ENCODE assay signal across 1 cellular context in the genomic region with DNA sequence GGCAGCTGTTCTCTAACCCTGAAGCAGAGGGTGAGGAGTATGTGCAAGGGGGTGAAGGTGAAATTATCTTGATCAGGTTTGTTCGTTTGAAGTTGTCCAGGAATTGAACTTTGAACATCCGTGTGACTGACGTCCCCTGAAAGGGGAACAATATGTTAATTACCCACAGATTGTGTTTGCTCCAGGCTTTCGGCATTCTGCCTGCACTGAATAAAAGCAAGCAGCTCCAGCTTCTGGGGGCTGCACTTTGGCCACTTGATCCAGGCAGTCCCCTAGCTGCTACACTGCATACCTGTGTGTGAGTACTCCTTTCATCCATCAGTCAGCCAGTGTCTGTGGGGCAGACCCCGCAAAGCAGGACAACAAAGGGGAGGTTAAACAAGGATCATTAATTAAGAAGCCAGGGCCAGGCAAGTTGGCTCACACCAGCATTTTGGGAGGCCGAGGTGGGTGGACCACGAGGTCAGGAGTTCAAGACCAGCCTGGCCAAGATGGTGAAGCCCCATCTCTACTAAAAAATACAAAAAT.
TF ChIP-seq lines count a peak whose summit lies in the region.

No MANE protein-coding gene starts in this region.

TF ChIP-seq in HepG2, 621 proteins besides CTCF, POLR2A, EP300 and RAD21 (continued from another document and continues in another):
- TF ChIP-seq ZBTB1 (CRISPR knock-in tag; IDR thresholded peaks at IDR 0.05; ENCODE audit: borderline replicate concordance) (no peak), ATF1 (CRISPR knock-in tag; IDR thresholded peaks at IDR 0.05) (peak; percentile 37; the same call in 1 of the 2 replicates), NCOA2 (CRISPR knock-in tag; IDR thresholded peaks at IDR 0.05) (0 out of 2 replicates have a peak, but pooled peaks have one; percentile 33), SAFB2 (CRISPR knock-in tag; IDR thresholded peaks at IDR 0.05; ENCODE audit: borderline replicate concordance, low read depth) (0 out of 2 replicates have a peak, but pooled peaks have one; percentile 32), MTA1 (CRISPR knock-in tag; IDR thresholded peaks at IDR 0.05; ENCODE audit: borderline replicate concordance) (peak; percentile 64; the same call in 1 of the 2 replicates), HDAC1 (CRISPR knock-in tag; IDR thresholded peaks at IDR 0.05) (peak; percentile 74), HOXA3 (CRISPR knock-in tag; IDR thresholded peaks at IDR 0.05) (peak; percentile 31; the same call in 1 of the 2 replicates), PPARG (CRISPR knock-in tag; conservative IDR thresholded peaks at IDR 0.05) (0 out of 2 replicates have a peak, but pooled peaks have one; percentile 32), RARA (CRISPR knock-in tag; IDR thresholded peaks at IDR 0.05) (peak; percentile 40; the same call in 1 of the 2 replicates), NFE2 (CRISPR knock-in tag; IDR thresholded peaks at IDR 0.05) (no peak), ZNF816 (CRISPR knock-in tag; IDR thresholded peaks at IDR 0.05; ENCODE audit: borderline replicate concordance) (0 out of 2 replicates have a peak, but pooled peaks have one; percentile 55), GFI1 (CRISPR knock-in tag; IDR thresholded peaks at IDR 0.05; ENCODE audit: borderline replicate concordance) (peak; percentile 26; the same call in 1 of the 2 replicates), ZNF264 (CRISPR knock-in tag; IDR thresholded peaks at IDR 0.05) (peak; percentile 70; the same call in 1 of the 2 replicates), MXD4 (CRISPR knock-in tag; IDR thresholded peaks at IDR 0.05) (0 out of 2 replicates have a peak, but pooled peaks have one; percentile 30), ZNF331 (CRISPR knock-in tag; IDR thresholded peaks at IDR 0.05) (peak; percentile 76), ZNF501 (CRISPR knock-in tag; IDR thresholded peaks at IDR 0.05) (peak; percentile 61; the same call in 1 of the 2 replicates), HOXA5 (CRISPR knock-in tag; IDR thresholded peaks at IDR 0.05) (no peak), ELF3 (CRISPR knock-in tag; IDR thresholded peaks at IDR 0.05) (peak; percentile 45; the same call in 1 of the 2 replicates), XBP1 (CRISPR knock-in tag; IDR thresholded peaks at IDR 0.05) (no peak)
- TF ChIP-seq, protein P1, sequence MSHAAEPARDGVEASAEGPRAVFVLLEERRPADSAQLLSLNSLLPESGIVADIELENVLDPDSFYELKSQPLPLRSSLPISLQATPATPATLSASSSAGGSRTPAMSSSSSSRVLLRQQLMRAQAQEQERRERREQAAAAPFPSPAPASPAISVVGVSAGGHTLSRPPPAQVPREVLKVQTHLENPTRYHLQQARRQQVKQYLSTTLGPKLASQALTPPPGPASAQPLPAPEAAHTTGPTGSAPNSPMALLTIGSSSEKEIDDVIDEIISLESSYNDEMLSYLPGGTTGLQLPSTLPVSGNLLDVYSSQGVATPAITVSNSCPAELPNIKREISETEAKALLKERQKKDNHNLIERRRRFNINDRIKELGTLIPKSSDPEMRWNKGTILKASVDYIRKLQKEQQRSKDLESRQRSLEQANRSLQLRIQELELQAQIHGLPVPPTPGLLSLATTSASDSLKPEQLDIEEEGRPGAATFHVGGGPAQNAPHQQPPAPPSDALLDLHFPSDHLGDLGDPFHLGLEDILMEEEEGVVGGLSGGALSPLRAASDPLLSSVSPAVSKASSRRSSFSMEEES (CRISPR knock-in tag; IDR thresholded peaks at IDR 0.05): peak; percentile 38; the same call in 1 of the 2 replicates
- TF ChIP-seq, protein P2, sequence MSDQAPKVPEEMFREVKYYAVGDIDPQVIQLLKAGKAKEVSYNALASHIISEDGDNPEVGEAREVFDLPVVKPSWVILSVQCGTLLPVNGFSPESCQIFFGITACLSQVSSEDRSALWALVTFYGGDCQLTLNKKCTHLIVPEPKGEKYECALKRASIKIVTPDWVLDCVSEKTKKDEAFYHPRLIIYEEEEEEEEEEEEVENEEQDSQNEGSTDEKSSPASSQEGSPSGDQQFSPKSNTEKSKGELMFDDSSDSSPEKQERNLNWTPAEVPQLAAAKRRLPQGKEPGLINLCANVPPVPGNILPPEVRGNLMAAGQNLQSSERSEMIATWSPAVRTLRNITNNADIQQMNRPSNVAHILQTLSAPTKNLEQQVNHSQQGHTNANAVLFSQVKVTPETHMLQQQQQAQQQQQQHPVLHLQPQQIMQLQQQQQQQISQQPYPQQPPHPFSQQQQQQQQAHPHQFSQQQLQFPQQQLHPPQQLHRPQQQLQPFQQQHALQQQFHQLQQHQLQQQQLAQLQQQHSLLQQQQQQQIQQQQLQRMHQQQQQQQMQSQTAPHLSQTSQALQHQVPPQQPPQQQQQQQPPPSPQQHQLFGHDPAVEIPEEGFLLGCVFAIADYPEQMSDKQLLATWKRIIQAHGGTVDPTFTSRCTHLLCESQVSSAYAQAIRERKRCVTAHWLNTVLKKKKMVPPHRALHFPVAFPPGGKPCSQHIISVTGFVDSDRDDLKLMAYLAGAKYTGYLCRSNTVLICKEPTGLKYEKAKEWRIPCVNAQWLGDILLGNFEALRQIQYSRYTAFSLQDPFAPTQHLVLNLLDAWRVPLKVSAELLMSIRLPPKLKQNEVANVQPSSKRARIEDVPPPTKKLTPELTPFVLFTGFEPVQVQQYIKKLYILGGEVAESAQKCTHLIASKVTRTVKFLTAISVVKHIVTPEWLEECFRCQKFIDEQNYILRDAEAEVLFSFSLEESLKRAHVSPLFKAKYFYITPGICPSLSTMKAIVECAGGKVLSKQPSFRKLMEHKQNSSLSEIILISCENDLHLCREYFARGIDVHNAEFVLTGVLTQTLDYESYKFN (CRISPR knock-in tag; conservative IDR thresholded peaks at IDR 0.05): peak; percentile 84
- TF ChIP-seq, protein P3, sequence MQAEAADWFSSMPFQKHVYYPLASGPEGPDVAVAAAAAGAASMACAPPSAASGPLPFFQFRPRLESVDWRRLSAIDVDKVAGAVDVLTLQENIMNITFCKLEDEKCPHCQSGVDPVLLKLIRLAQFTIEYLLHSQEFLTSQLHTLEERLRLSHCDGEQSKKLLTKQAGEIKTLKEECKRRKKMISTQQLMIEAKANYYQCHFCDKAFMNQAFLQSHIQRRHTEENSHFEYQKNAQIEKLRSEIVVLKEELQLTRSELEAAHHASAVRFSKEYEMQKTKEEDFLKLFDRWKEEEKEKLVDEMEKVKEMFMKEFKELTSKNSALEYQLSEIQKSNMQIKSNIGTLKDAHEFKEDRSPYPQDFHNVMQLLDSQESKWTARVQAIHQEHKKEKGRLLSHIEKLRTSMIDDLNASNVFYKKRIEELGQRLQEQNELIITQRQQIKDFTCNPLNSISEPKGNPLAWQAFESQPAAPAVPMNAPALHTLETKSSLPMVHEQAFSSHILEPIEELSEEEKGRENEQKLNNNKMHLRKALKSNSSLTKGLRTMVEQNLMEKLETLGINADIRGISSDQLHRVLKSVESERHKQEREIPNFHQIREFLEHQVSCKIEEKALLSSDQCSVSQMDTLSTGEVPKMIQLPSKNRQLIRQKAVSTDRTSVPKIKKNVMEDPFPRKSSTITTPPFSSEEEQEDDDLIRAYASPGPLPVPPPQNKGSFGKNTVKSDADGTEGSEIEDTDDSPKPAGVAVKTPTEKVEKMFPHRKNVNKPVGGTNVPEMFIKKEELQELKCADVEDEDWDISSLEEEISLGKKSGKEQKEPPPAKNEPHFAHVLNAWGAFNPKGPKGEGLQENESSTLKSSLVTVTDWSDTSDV (CRISPR knock-in tag; IDR thresholded peaks at IDR 0.05): no peak
- TF ChIP-seq, protein P4, sequence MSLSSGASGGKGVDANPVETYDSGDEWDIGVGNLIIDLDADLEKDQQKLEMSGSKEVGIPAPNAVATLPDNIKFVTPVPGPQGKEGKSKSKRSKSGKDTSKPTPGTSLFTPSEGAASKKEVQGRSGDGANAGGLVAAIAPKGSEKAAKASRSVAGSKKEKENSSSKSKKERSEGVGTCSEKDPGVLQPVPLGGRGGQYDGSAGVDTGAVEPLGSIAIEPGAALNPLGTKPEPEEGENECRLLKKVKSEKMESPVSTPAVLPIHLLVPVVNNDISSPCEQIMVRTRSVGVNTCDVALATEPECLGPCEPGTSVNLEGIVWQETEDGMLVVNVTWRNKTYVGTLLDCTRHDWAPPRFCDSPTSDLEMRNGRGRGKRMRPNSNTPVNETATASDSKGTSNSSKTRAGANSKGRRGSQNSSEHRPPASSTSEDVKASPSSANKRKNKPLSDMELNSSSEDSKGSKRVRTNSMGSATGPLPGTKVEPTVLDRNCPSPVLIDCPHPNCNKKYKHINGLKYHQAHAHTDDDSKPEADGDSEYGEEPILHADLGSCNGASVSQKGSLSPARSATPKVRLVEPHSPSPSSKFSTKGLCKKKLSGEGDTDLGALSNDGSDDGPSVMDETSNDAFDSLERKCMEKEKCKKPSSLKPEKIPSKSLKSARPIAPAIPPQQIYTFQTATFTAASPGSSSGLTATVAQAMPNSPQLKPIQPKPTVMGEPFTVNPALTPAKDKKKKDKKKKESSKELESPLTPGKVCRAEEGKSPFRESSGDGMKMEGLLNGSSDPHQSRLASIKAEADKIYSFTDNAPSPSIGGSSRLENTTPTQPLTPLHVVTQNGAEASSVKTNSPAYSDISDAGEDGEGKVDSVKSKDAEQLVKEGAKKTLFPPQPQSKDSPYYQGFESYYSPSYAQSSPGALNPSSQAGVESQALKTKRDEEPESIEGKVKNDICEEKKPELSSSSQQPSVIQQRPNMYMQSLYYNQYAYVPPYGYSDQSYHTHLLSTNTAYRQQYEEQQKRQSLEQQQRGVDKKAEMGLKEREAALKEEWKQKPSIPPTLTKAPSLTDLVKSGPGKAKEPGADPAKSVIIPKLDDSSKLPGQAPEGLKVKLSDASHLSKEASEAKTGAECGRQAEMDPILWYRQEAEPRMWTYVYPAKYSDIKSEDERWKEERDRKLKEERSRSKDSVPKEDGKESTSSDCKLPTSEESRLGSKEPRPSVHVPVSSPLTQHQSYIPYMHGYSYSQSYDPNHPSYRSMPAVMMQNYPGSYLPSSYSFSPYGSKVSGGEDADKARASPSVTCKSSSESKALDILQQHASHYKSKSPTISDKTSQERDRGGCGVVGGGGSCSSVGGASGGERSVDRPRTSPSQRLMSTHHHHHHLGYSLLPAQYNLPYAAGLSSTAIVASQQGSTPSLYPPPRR (CRISPR knock-in tag; IDR thresholded peaks at IDR 0.05; ENCODE audit: borderline replicate concordance): peak; percentile 43; the same call in 1 of the 2 replicates
- TF ChIP-seq, protein P5, sequence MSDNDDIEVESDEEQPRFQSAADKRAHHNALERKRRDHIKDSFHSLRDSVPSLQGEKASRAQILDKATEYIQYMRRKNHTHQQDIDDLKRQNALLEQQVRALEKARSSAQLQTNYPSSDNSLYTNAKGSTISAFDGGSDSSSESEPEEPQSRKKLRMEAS (IDR thresholded peaks at IDR 0.05): 0 out of 2 replicates have a peak, but pooled peaks have one; percentile 26
- TF ChIP-seq, protein P6, sequence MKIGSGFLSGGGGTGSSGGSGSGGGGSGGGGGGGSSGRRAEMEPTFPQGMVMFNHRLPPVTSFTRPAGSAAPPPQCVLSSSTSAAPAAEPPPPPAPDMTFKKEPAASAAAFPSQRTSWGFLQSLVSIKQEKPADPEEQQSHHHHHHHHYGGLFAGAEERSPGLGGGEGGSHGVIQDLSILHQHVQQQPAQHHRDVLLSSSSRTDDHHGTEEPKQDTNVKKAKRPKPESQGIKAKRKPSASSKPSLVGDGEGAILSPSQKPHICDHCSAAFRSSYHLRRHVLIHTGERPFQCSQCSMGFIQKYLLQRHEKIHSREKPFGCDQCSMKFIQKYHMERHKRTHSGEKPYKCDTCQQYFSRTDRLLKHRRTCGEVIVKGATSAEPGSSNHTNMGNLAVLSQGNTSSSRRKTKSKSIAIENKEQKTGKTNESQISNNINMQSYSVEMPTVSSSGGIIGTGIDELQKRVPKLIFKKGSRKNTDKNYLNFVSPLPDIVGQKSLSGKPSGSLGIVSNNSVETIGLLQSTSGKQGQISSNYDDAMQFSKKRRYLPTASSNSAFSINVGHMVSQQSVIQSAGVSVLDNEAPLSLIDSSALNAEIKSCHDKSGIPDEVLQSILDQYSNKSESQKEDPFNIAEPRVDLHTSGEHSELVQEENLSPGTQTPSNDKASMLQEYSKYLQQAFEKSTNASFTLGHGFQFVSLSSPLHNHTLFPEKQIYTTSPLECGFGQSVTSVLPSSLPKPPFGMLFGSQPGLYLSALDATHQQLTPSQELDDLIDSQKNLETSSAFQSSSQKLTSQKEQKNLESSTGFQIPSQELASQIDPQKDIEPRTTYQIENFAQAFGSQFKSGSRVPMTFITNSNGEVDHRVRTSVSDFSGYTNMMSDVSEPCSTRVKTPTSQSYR (CRISPR knock-in tag; IDR thresholded peaks at IDR 0.05; ENCODE audit: borderline replicate concordance): peak; percentile 10; the same call in 1 of the 2 replicates
- TF ChIP-seq, protein P7, sequence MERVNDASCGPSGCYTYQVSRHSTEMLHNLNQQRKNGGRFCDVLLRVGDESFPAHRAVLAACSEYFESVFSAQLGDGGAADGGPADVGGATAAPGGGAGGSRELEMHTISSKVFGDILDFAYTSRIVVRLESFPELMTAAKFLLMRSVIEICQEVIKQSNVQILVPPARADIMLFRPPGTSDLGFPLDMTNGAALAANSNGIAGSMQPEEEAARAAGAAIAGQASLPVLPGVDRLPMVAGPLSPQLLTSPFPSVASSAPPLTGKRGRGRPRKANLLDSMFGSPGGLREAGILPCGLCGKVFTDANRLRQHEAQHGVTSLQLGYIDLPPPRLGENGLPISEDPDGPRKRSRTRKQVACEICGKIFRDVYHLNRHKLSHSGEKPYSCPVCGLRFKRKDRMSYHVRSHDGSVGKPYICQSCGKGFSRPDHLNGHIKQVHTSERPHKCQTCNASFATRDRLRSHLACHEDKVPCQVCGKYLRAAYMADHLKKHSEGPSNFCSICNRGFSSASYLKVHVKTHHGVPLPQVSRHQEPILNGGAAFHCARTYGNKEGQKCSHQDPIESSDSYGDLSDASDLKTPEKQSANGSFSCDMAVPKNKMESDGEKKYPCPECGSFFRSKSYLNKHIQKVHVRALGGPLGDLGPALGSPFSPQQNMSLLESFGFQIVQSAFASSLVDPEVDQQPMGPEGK (CRISPR knock-in tag; IDR thresholded peaks at IDR 0.05): peak; percentile 42; the same call in 1 of the 2 replicates
- TF ChIP-seq, protein P8, sequence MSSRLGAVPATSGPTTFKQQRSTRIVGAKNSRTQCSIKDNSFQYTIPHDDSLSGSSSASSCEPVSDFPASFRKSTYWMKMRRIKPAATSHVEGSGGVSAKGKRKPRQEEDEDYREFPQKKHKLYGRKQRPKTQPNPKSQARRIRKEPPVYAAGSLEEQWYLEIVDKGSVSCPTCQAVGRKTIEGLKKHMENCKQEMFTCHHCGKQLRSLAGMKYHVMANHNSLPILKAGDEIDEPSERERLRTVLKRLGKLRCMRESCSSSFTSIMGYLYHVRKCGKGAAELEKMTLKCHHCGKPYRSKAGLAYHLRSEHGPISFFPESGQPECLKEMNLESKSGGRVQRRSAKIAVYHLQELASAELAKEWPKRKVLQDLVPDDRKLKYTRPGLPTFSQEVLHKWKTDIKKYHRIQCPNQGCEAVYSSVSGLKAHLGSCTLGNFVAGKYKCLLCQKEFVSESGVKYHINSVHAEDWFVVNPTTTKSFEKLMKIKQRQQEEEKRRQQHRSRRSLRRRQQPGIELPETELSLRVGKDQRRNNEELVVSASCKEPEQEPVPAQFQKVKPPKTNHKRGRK (CRISPR knock-in tag; IDR thresholded peaks at IDR 0.05): no peak
- TF ChIP-seq, protein P9, sequence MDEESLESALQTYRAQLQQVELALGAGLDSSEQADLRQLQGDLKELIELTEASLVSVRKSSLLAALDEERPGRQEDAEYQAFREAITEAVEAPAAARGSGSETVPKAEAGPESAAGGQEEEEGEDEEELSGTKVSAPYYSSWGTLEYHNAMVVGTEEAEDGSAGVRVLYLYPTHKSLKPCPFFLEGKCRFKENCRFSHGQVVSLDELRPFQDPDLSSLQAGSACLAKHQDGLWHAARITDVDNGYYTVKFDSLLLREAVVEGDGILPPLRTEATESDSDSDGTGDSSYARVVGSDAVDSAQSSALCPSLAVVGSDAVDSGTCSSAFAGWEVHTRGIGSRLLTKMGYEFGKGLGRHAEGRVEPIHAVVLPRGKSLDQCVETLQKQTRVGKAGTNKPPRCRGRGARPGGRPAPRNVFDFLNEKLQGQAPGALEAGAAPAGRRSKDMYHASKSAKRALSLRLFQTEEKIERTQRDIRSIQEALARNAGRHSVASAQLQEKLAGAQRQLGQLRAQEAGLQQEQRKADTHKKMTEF (CRISPR knock-in tag; IDR thresholded peaks at IDR 0.05): peak; percentile 40; the same call in 1 of the 2 replicates
